ENCODE assay signal across 8 cellular contexts in the genomic region with DNA sequence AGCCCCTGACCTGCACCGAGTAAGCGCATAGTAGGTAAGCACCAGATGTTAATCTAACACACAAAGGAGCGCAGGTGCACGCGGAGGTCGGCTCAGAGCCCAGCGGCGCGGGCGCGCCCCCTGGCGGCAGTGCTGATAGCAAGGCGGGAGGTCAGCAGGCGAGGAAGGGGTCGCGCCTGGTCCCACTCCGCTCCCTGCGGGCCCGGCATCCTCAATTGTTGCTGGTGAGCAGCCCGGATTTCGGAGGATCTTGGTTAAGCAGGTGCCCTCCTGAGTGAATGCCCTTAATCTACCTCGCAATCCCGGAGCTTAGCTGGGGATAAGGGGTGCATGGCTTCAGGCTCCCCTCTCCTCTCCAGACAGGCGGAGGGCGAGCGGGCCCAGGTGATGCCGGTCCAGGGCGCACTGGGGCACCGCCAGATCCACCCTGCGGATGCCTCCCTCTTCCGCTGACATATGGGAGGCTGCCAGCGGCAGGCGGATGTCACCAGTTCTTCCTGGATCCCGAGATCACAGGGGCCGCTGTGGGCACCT. TPM values are rescaled to one million over a fixed set of nuclear protein-coding genes. Genes with fewer than 3 reads are reported as not detected.
A peak's percentile ranks its signal among the peaks of the same experiment; 100 is the strongest.
DNase-seq lines count a peak whose midpoint lies in the region; ATAC-seq, FAIRE-seq and TF ChIP-seq lines count a peak whose summit lies in the region.

No MANE protein-coding gene starts in this region.

- no peaks in the 10 kb centered on the region for H3K36me3 Mint-ChIP-seq in osteocyte (ENCODE audit: unreplicated experiment)

- FAIRE-seq in bronchial epithelial cell (lab: Jason Lieb, UNC): no peak

- H3K9me3 Mint-ChIP-seq in osteocyte (ENCODE audit: unreplicated experiment): no peaks in the 10 kb centered on the region

- DNase-seq in NCI-H82 treated with DMSO at 0.1 percent for 48 hours (lab: John Stamatoyannopoulos, UW; ENCODE audit: unreplicated experiment) (peak; percentile 7), bronchial epithelial cell (ENCODE audit: low read depth) (no peak), osteocyte (ENCODE audit: extremely low spot score, unreplicated experiment) (no peak), DMS153 (lab: John Stamatoyannopoulos, UW) (no peak), NCI-H2081 (lab: John Stamatoyannopoulos, UW) (no peak), SK-N-DZ (ENCODE audit: low spot score) (no peak)

- peaks cover 15% of the 10 kb centered on the region for H3K4me1 Mint-ChIP-seq in osteocyte (ENCODE audit: unreplicated experiment)

- peaks cover 41% of the 10 kb centered on the region for H3K27me3 Mint-ChIP-seq in osteocyte (ENCODE audit: unreplicated experiment)

- no peaks in the 10 kb centered on the region for H3K36me3 ChIP-seq in bronchial epithelial cell (ENCODE audit: control insufficient read depth, insufficient read depth, low read length)

- no peak overlapping the region for H3K27ac Mint-ChIP-seq in osteocyte (ENCODE audit: unreplicated experiment)

- TF ChIP-seq CTCF in GM12872 (IDR thresholded peaks at IDR 0.05; ENCODE audit: insufficient read depth, low read depth, low read length) (peak; percentile 82), bronchial epithelial cell (IDR thresholded peaks at IDR 0.05; ENCODE audit: insufficient read depth, low read length, severe bottlenecking) (peak; percentile 85), osteocyte (IDR thresholded peaks at IDR 0.05) (peak; percentile 44)

- ATAC-seq in GM18861 (IDR thresholded peaks at IDR 0.05; ENCODE audit: unreplicated experiment): no peak

- peaks cover 42% of the 10 kb centered on the region for H3K27me3 ChIP-seq in bronchial epithelial cell (ENCODE audit: control insufficient read depth, insufficient read depth, low read length)

- no peak overlapping the region for H3K4me3 ChIP-seq in bronchial epithelial cell (ENCODE audit: low read depth, low read length)

- H3K4me3 Mint-ChIP-seq in osteocyte (ENCODE audit: unreplicated experiment): no peak overlapping the region

RNA-seq across cellular contexts. Expression of a gene that starts 4.0 kb away (rescaled TPM):
- total RNA-seq in bronchial epithelial cell: 0.79 and 1.0 TPM in 2 replicates
- 2.0 and 2.4 TPM in 2 replicates for total RNA-seq in osteocyte
- 5.4 and 5.7 TPM in 2 replicates for polyA plus RNA-seq in SK-N-DZ (2014; cell fraction: cytosol; rRNA removed)
- 7.1 and 8.3 TPM in 2 replicates for polyA plus RNA-seq in SK-N-DZ (2014; cell fraction: nucleus; rRNA removed)

RNA-seq across cellular contexts. Expression of a gene that starts 28.9 kb away (rescaled TPM):
- not detected in 2 replicates for total RNA-seq in bronchial epithelial cell
- not detected in 2 replicates for total RNA-seq in osteocyte
- polyA plus RNA-seq in SK-N-DZ (2014; cell fraction: cytosol; rRNA removed): not detected in 2 replicates
- polyA plus RNA-seq in SK-N-DZ (2014; cell fraction: nucleus; rRNA removed): not detected in 2 replicates
